ENCODE assay signal across 9 cellular contexts in the genomic region with DNA sequence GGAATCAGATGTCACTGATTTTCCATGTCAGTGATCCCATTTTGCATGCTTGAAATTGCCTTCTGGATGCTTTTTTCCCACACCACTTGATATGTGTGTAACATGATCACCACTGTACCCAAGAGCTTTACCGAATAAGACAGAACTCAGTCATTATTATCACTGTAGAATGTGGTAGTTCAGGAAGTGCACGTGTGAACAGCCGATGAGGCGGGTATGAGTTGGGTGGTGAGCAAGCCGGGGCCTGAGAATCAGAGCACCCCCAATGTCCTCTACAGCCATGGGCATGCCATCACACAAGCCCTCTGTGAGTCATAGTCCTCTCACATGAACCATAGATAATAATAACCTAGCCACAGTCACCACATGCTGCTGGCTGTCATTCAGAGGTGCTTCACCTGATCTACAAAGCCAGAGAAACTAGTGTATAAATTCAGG.
A peak's percentile ranks its signal among the peaks of the same experiment; 100 is the strongest.
DNase-seq lines count a peak whose midpoint lies in the region; ATAC-seq, FAIRE-seq and TF ChIP-seq lines count a peak whose summit lies in the region.
"Had no signal": no experiment of that assay in that cellular context is flagged by ENCODE, and none has a peak within 500 bp of the region (broad histone marks: within the 10 kb centered on the region; RNA-seq: fewer than 3 reads in every experiment).

No MANE protein-coding gene starts in this region.

- no TSS peak for BruUV-seq in GM12878 (replicated peaks; lab: Mats Ljungman, UMichigan)

- TF ChIP-seq RAD21 in GM12878 (IDR thresholded peaks at IDR 0.05; ENCODE audit: insufficient read depth, low read depth, low read length), result no peak

- RAD21 ChIA-PET in GM12878 (lab: Charles Lee; ENCODE audit: unreplicated experiment), result no interaction called here

- no peak overlapping the region for H3K27ac ChIP-seq in GM12878 (ENCODE audit: control insufficient read depth, insufficient read depth)

- in situ Hi-C loops in GM12878 (cut with MboI), result no loop called here

- ATAC-seq in GM21619 (IDR thresholded peaks at IDR 0.05; ENCODE audit: unreplicated experiment) (peak; percentile 59), GM12878 (peak; percentile 58)

- CTCF ChIA-PET in GM12878 (lab: Yijun Ruan, JAX), result no interaction called here

- 2% methylated on average over 5 of the region's 5 CpGs for WGBS in GM12878 (ENCODE audit: insufficient coverage, insufficient replicate concordance, low lambda C conversion rate, missing lambda C conversion rate)

- no peak for TF ChIP-seq POLR2A in GM12878 (IDR thresholded peaks at IDR 0.05; ENCODE audit: low read depth, low read length)

- H3K9me3 Mint-ChIP-seq in CD14-positive monocyte, result peaks cover 0 to 3% (median 1%) of the 10 kb centered on the region in 7 donors
- H3K9me3 Mint-ChIP-seq: activated T-helper 1 cell treated with anti-CD3 and anti-CD28 coated beads, Interleukin-12 subunit alpha, Interleukin-12 subunit beta, Interleukin-2, Interleukin-4 antibody, amounts not matched to agents 30 ng/mL and 10 ng/mL and 1 ng/mL, durations not matched to agents 14 hours and 24 hours and 36 hours had no signal

- no peak overlapping the region for H2AFZ ChIP-seq in GM12878 (ENCODE audit: control insufficient read depth, low read depth, low read length)

- intact Hi-C loops in GM12878 (cut with micrococcal nuclease; ENCODE audit: unreplicated experiment) (no loop called here), CD14-positive monocyte (cut with micrococcal nuclease) (no loop called here)

- no peak overlapping the region for H3K4me3 ChIP-seq in GM12878

- no peaks in the 10 kb centered on the region for H3K79me2 ChIP-seq in GM12878 (ENCODE audit: control insufficient read depth, insufficient read depth, low read length)

- H3K27ac Mint-ChIP-seq in CD14-positive monocyte, result no peak overlapping the region
- H3K27ac Mint-ChIP-seq: activated T-helper 1 cell treated with anti-CD3 and anti-CD28 coated beads, Interleukin-12 subunit alpha, Interleukin-12 subunit beta, Interleukin-2, Interleukin-4 antibody, amounts not matched to agents 30 ng/mL and 10 ng/mL and 1 ng/mL, durations not matched to agents 14 hours and 24 hours and 36 hours had no signal

- no peaks in the 10 kb centered on the region for H3K36me3 ChIP-seq in GM12878 (ENCODE audit: control insufficient read depth in 2 of 2, insufficient read depth in 2 of 2, low read length in 1 of 2)

- no peak overlapping the region for H3K4me2 ChIP-seq in GM12878 (ENCODE audit: control insufficient read depth, insufficient read depth)

- POLR2A ChIA-PET in GM12878 (lab: Charles Lee), result no interaction called here

- H4K20me1 ChIP-seq in GM12878 (ENCODE audit: control insufficient read depth, insufficient read depth), result no peaks in the 10 kb centered on the region

- SMC1A ChIA-PET in GM12878 (lab: Charles Lee; ENCODE audit: uncharacterized antibody, unreplicated experiment), result interaction anchor here (0.6 to 1.4 kb wide), 2 partner anchors 11 to 562 kb away, joined by 3 to 5 read pairs; no protein-coding TSS in a partner anchor

- no peak for TF ChIP-seq CTCF in GM12878 (IDR thresholded peaks at IDR 0.05 in 2 of 3, conservative IDR thresholded peaks at IDR 0.05 in 1 of 3; ENCODE audit: control insufficient read depth in 2 of 3, extremely low read depth in 1 of 3, insufficient read depth in 1 of 3, low read depth in 3 of 3, low read length in 3 of 3)
- no peak for TF ChIP-seq CTCF in CD14-positive monocyte (IDR thresholded peaks at IDR 0.05)

- FAIRE-seq in GM12878 (lab: Jason Lieb, UNC), result no peak

- H3K27me3 ChIP-seq in GM12878 (replicated peaks in 1 of 2; ENCODE audit: control insufficient read depth in 2 of 2, insufficient read depth in 2 of 2, low read length in 1 of 2), result no peaks in the 10 kb centered on the region; a peak in 1 of 4 replicates

- H3K9me3 ChIP-seq in GM12878 (replicated peaks; ENCODE audit: control insufficient read depth, insufficient read depth, low read length), result no peaks in the 10 kb centered on the region

- no peaks in the 10 kb centered on the region for H3K4me1 ChIP-seq in GM12878 (ENCODE audit: control insufficient read depth, insufficient read depth, low read length)

- no peak for TF ChIP-seq EP300 in GM12878 (IDR thresholded peaks at IDR 0.05; ENCODE audit: borderline replicate concordance in 1 of 2, control insufficient read depth in 1 of 2, low read depth in 2 of 2, low read length in 2 of 2)

- H3K9ac ChIP-seq in GM12878 (ENCODE audit: control insufficient read depth, insufficient read depth, low read length), result no peak overlapping the region

- H3K36me3 Mint-ChIP-seq in CD14-positive monocyte, result no peaks in the 10 kb centered on the region

- H3K4me3 Mint-ChIP-seq in CD14-positive monocyte, result no peak overlapping the region
- H3K4me3 Mint-ChIP-seq: activated T-helper 1 cell treated with anti-CD3 and anti-CD28 coated beads, Interleukin-12 subunit alpha, Interleukin-12 subunit beta, Interleukin-2, Interleukin-4 antibody, amounts not matched to agents 30 ng/mL and 10 ng/mL and 1 ng/mL, durations not matched to agents 14 hours and 24 hours and 36 hours had no signal

- H3K4me1 Mint-ChIP-seq in CD14-positive monocyte, result no peaks in the 10 kb centered on the region

- H3K27me3 Mint-ChIP-seq in CD14-positive monocyte (ENCODE audit: low read depth in 3 of 3), result no peaks in the 10 kb centered on the region

- DNase-seq in Daoy (ENCODE audit: low read depth), result peak; percentile 88
- peak; percentile 89 for DNase-seq in NCI-H146 treated with DMSO at 0.1 percent for 48 hours (lab: John Stamatoyannopoulos, UW; ENCODE audit: unreplicated experiment)
- DNase-seq in GM12878 (ENCODE audit: low read depth, low spot score), result peak; percentile 11
- DNase-seq in activated gamma-delta T cell (lab: John Stamatoyannopoulos, UW), result no peak
- DNase-seq in activated CD4-positive, alpha-beta T cell treated with anti-CD3 and anti-CD28 coated beads, Interleukin-2, amount 50 U/mL, for 1 hour, result no peak
- DNase-seq in middle frontal gyrus (ENCODE audit: extremely low spot score, low spot score), result no peak
- no peak for DNase-seq in CD14-positive monocyte (ENCODE audit: low spot score)

TF ChIP-seq in GM12878, 131 proteins besides CTCF, POLR2A, EP300 and RAD21:
- TF ChIP-seq KAT2A (conservative IDR thresholded peaks at IDR 0.05; ENCODE audit: control insufficient read depth, low read depth, low read length), result no peak
- TF ChIP-seq, protein P1, sequence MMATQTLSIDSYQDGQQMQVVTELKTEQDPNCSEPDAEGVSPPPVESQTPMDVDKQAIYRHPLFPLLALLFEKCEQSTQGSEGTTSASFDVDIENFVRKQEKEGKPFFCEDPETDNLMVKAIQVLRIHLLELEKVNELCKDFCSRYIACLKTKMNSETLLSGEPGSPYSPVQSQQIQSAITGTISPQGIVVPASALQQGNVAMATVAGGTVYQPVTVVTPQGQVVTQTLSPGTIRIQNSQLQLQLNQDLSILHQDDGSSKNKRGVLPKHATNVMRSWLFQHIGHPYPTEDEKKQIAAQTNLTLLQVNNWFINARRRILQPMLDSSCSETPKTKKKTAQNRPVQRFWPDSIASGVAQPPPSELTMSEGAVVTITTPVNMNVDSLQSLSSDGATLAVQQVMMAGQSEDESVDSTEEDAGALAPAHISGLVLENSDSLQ (IDR thresholded peaks at IDR 0.05), result peak; percentile 55
- no peak for TF ChIP-seq FOXM1 (IDR thresholded peaks at IDR 0.05; ENCODE audit: low read depth, low read length)
- TF ChIP-seq BHLHE40 (IDR thresholded peaks at IDR 0.05; ENCODE audit: borderline replicate concordance in 1 of 2, low read depth in 2 of 2, low read length in 1 of 2), result peak in 1 of 2 experiments; percentile 33; a peak in 1 of 4 replicates

Comparison
In these comparisons a context has a peak if more than half of its experiments do, and no peak if none do; other contexts are left out.
1. DNase-seq: peak in Daoy (single experiment), NCI-H146 treated with DMSO at 0.1 percent for 48 hours (single experiment) and GM12878 (single experiment); none in activated gamma-delta T cell (single experiment), activated CD4-positive, alpha-beta T cell treated with anti-CD3 and anti-CD28 coated beads, Interleukin-2, amount 50 U/mL, for 1 hour (single experiment), middle frontal gyrus (single experiment) and CD14-positive monocyte (single experiment).